Comparison of ENCODE assay signal across 13 cellular contexts in genomic region chr22:39251762-39252460, GRCh38. TPM values are rescaled to one million over a fixed set of nuclear protein-coding genes. Genes with fewer than 3 reads are reported as not detected.
DNase-seq lines count a peak whose midpoint lies in the region; ATAC-seq, FAIRE-seq and TF ChIP-seq lines count a peak whose summit lies in the region.
"Had no signal": no experiment of that assay in that cellular context is flagged by ENCODE, and none has a peak within 500 bp of the region (broad histone marks: within the 10 kb centered on the region; RNA-seq: fewer than 3 reads in every experiment).

No MANE protein-coding gene starts in this region.

- no TSS peak for BruUV-seq in K562 (replicated peaks; lab: Mats Ljungman, UMichigan)

- H3K9me3 ChIP-seq in K562 (replicated peaks; ENCODE audit: control insufficient read depth, insufficient read depth, low read depth, low read length) (no peaks in the 10 kb centered on the region), neural progenitor cell (ENCODE audit: low read depth) (no peaks in the 10 kb centered on the region), esophagus squamous epithelium (no peaks in the 10 kb centered on the region)
- H3K9me3 ChIP-seq: heart right ventricle, upper lobe of left lung had no signal

- DNase-seq in DMS53 (lab: John Stamatoyannopoulos, UW), result peak; percentile 81
- peak; percentile 42 for DNase-seq in HT1080 (ENCODE audit: low read depth)
- DNase-seq in K562 (ENCODE audit: extremely low read depth in 1 of 4, low spot score in 3 of 4), result no peak
- no peak for DNase-seq in neural progenitor cell (ENCODE audit: low spot score)
- DNase-seq in activated gamma-delta T cell treated with Interleukin-2 at 50 U/mL for 16 hours, result no peak
- DNase-seq in esophagus squamous epithelium (lab: John Stamatoyannopoulos, UW), result no peak
- DNase-seq: activated naive CD4-positive, alpha-beta T cell treated with anti-CD3 and anti-CD28 coated beads, Interleukin-2, amount 50 U/mL, for 16 hours; heart right ventricle; Karpas-422; NCI-H2029 treated with DMSO at 0.1 percent for 48 hours; upper lobe of left lung had no signal

- H3K4me2 ChIP-seq in K562 (ENCODE audit: insufficient read depth, low read length) (no peak overlapping the region), neural progenitor cell (no peak overlapping the region)

- WGBS in K562 (ENCODE audit: insufficient coverage, low coverage, missing lambda C conversion rate), result 62% methylated on average over 20 of the region's 22 CpGs
- 52 to 80% methylated on average over 17 of the region's 22 CpGs for WGBS in esophagus squamous epithelium, 2 donors

- H3K27ac Mint-ChIP-seq in neural progenitor cell, result no peak overlapping the region

- peaks cover 16% of the 10 kb centered on the region for H3F3A ChIP-seq in neural progenitor cell (ENCODE audit: low read depth)

- H2AFZ ChIP-seq in K562 (ENCODE audit: low read depth, low read length) (0 out of 2 replicates have a peak overlapping the region, but pooled peaks have one; percentile 50), neural progenitor cell (replicated peaks) (no peak overlapping the region)

- H3K9me3 Mint-ChIP-seq in neural progenitor cell, result no peaks in the 10 kb centered on the region

- no peak for FAIRE-seq in K562 (lab: Jason Lieb, UNC)

- H3K4me1 Mint-ChIP-seq in neural progenitor cell, result peaks cover 26% of the 10 kb centered on the region

- intact Hi-C loops in K562 (cut with micrococcal nuclease) (no loop called here), esophagus squamous epithelium (cut with DNase I) (no loop called here)

- H3K4me3 Mint-ChIP-seq in neural progenitor cell, result peak overlapping the region; percentile 52

- H4K20me1 ChIP-seq in K562 (replicated peaks; ENCODE audit: control insufficient read depth, insufficient read depth, low read length) (no peaks in the 10 kb centered on the region), neural progenitor cell (ENCODE audit: low read depth) (no peaks in the 10 kb centered on the region)

- ATAC-seq in K562, result no peak
- ATAC-seq in HG03378 (IDR thresholded peaks at IDR 0.05; ENCODE audit: unreplicated experiment), result no peak
- no peak for ATAC-seq in GM18868 (IDR thresholded peaks at IDR 0.05; ENCODE audit: unreplicated experiment)
- ATAC-seq: heart right ventricle had no signal

- no peak overlapping the region for H3K27ac ChIP-seq in K562 (ENCODE audit: extremely low read depth, low read depth, low read length)
- no peak overlapping the region for H3K27ac ChIP-seq in neural progenitor cell
- no peak overlapping the region for H3K27ac ChIP-seq in esophagus squamous epithelium

- H3K4me3 ChIP-seq in K562, result no peak overlapping the region
- no peak overlapping the region for H3K4me3 ChIP-seq in neural progenitor cell
- H3K4me3 ChIP-seq in esophagus squamous epithelium, result no peak overlapping the region
- H3K4me3 ChIP-seq: heart right ventricle, upper lobe of left lung had no signal

- no peaks in the 10 kb centered on the region for H3K27me3 ChIP-seq in K562 (ENCODE audit: control insufficient read depth in 2 of 2, insufficient read depth in 2 of 2, low read length in 2 of 2)
- peaks cover 24% of the 10 kb centered on the region for H3K27me3 ChIP-seq in neural progenitor cell
- H3K27me3 ChIP-seq in esophagus squamous epithelium, result peaks cover 0 to 86% (median 2%) of the 10 kb centered on the region in 4 donors
- H3K27me3 ChIP-seq: upper lobe of left lung had no signal

- TF ChIP-seq EP300 in K562 (IDR thresholded peaks at IDR 0.05; ENCODE audit: low read length), result no peak

- POLR2A ChIA-PET in K562 (lab: Yijun Ruan, JAX), result interaction anchor here (0.6 to 1.0 kb wide), 2 partner anchors 15 to 59 kb away, joined by 3 to 4 read pairs; no protein-coding TSS in a partner anchor

- TF ChIP-seq POLR2A in K562 (conservative IDR thresholded peaks at IDR 0.05), result no peak
- no peak for TF ChIP-seq POLR2A in esophagus squamous epithelium (IDR thresholded peaks at IDR 0.05)

- CTCF ChIA-PET in K562 (lab: Yijun Ruan, JAX; ENCODE audit: low intra/inter-chr PET ratio), result no interaction called here

- TF ChIP-seq RAD21 in K562 (CRISPR knock-in tag; conservative IDR thresholded peaks at IDR 0.05 in 1 of 2, IDR thresholded peaks at IDR 0.05 in 1 of 2), result no peak

- H3K27me3 Mint-ChIP-seq in neural progenitor cell (ENCODE audit: insufficient read depth, low read depth), result peaks cover 24% of the 10 kb centered on the region

- no peaks in the 10 kb centered on the region for H3K36me3 Mint-ChIP-seq in neural progenitor cell

- H3K36me3 ChIP-seq in K562 (ENCODE audit: control insufficient read depth, insufficient read depth, low read length) (no peaks in the 10 kb centered on the region), neural progenitor cell (no peaks in the 10 kb centered on the region), esophagus squamous epithelium (no peaks in the 10 kb centered on the region)
- H3K36me3 ChIP-seq: heart right ventricle, upper lobe of left lung had no signal

- no peak for TF ChIP-seq CTCF in K562 (IDR thresholded peaks at IDR 0.05 in 2 of 3, conservative IDR thresholded peaks at IDR 0.05 in 1 of 3; ENCODE audit: insufficient read depth in 2 of 3, low read depth in 1 of 3, low read length in 3 of 3)
- no peak for TF ChIP-seq CTCF in neural progenitor cell (IDR thresholded peaks at IDR 0.05)
- TF ChIP-seq CTCF in esophagus squamous epithelium (IDR thresholded peaks at IDR 0.05), result no peak

- H3K9ac ChIP-seq in K562 (ENCODE audit: insufficient read depth in 1 of 2, low read depth in 2 of 2, low read length in 2 of 2) (no peak overlapping the region), neural progenitor cell (no peak overlapping the region)

- no peaks in the 10 kb centered on the region for H3K9me1 ChIP-seq in K562 (ENCODE audit: control insufficient read depth, insufficient read depth, low read length)

- H3K4me1 ChIP-seq in K562 (replicated peaks in 1 of 2; ENCODE audit: control insufficient read depth in 2 of 2, insufficient read depth in 2 of 2, low read length in 2 of 2) (peaks cover 37 to 43% of the 10 kb centered on the region in 2 experiments; a peak in 4 of 5 replicates), neural progenitor cell (peaks cover 30% of the 10 kb centered on the region), esophagus squamous epithelium (peaks cover 18 to 44% (median 30%) of the 10 kb centered on the region in 3 donors)

- in situ Hi-C loops in K562 (cut with MboI), result no loop called here

- H3K79me2 ChIP-seq in K562 (ENCODE audit: control insufficient read depth, insufficient read depth, low read length) (no peaks in the 10 kb centered on the region), neural progenitor cell (ENCODE audit: low read depth) (no peaks in the 10 kb centered on the region)

TF ChIP-seq in K562, 482 proteins besides CTCF, POLR2A, EP300 and RAD21 (continues in another document):
- TF ChIP-seq KDM1A (IDR thresholded peaks at IDR 0.05) (peak; percentile 69 to 82), RCOR1 (IDR thresholded peaks at IDR 0.05; ENCODE audit: borderline replicate concordance in 1 of 2, low read depth in 2 of 2, low read length in 2 of 2) (0 out of 4 replicates have a peak, but pooled peaks of 1 of the 2 experiments have one; percentile 19), ADNP (tag; IDR thresholded peaks at IDR 0.05) (peak; percentile 55; the same call in 1 of the 2 replicates), PRPF4 (IDR thresholded peaks at IDR 0.05; ENCODE audit: insufficient read depth, low read depth, low read length, poor library complexity, severe bottlenecking) (no peak), HDAC2 (IDR thresholded peaks at IDR 0.05) (0 out of 2 replicates have a peak, but pooled peaks have one; percentile 26), RBM25 (IDR thresholded peaks at IDR 0.05; ENCODE audit: low read depth, low read length, severe bottlenecking) (peak; percentile 76)
- TF ChIP-seq, protein P1, sequence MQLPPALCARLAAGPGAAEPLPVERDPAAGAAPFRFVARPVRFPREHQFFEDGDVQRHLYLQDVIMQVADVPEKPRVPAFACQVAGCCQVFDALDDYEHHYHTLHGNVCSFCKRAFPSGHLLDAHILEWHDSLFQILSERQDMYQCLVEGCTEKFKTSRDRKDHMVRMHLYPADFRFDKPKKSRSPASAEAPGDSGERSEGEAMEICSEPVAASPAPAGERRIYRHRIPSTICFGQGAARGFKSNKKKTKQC (CRISPR knock-in tag; IDR thresholded peaks at IDR 0.05), result no peak

RNA-seq across cellular contexts. Expression of gene PDGFB, which starts 7.1 kb away (rescaled TPM):
- 0.06 TPM in 1 of 2 replicates, not detected in the other for total RNA-seq in HT1080 (2014; rRNA removed; shearing (Covaris generic))
- polyA plus RNA-seq in HT1080 (2015; cell fraction: cytosol; rRNA removed), result 0.34 and 0.44 TPM in 2 replicates
- 0.32 and 0.33 TPM in 2 replicates for polyA plus RNA-seq in HT1080 (2015; cell fraction: nucleus; rRNA removed)
- 4.7 and 16.7 TPM in 2 replicates for total RNA-seq in K562 (2011; cell fraction: chromatin; rRNA removed; ENCODE audit: low replicate concordance)
- total RNA-seq in K562 (2011; cell fraction: nucleolus; rRNA removed), result 12.4 and 26.7 TPM in 2 replicates
- 8.9 and 13.1 TPM in 2 replicates for total RNA-seq in K562 (2011; cell fraction: nucleoplasm; rRNA removed)
- 0.69 and 1.1 TPM in 2 replicates for total RNA-seq in K562 (2014; rRNA removed)
- 0.13 and 0.22 TPM in 2 replicates for total RNA-seq in K562 (2014; rRNA removed; fragmentation: Illumina TruSeq; extraction: Trizol)
- total RNA-seq in K562 (2015; rRNA removed; fragmentation: Illumina TruSeq; extraction: Trizol), result 0.11 TPM in 1 of 2 replicates, not detected in the other
- 1.2 and 1.4 TPM in 2 replicates for total RNA-seq in K562 (2021)
- polyA plus RNA-seq in K562 (2011; rRNA removed), result 3.6 and 4.0 TPM in 2 replicates
- polyA plus RNA-seq in K562 (2011; cell fraction: cytosol; rRNA removed), result 4.9 and 8.7 TPM in 2 replicates
- polyA plus RNA-seq in K562 (2011; cell fraction: nucleus; rRNA removed), result 8.4 and 18.7 TPM in 2 replicates
- polyA plus RNA-seq in K562 (2012), result 0.32 and 1.7 TPM in 2 replicates
- 0.40 and 0.89 TPM in 2 replicates for polyA plus RNA-seq in K562 (2014; fragmentation: Illumina TruSeq; extraction: Trizol)
- under 1 TPM; 0.07 to 0.15 TPM for polyA plus RNA-seq in K562 (2014; fragmentation: Nextera tagmentation; extraction: Ambion mirVana)
- polyA plus RNA-seq in K562 (2014; rRNA removed), result 0.50 and 0.56 TPM in 2 replicates
- 3.8 and 6.7 TPM in 2 replicates for polyA minus RNA-seq in K562 (2011; rRNA and poly(A)+ RNA removed)
- 7.7 and 8.4 TPM in 2 replicates for polyA minus RNA-seq in K562 (2011; cell fraction: cytosol; rRNA and poly(A)+ RNA removed)
- 3.2 and 4.0 TPM in 2 replicates for polyA minus RNA-seq in K562 (2011; cell fraction: nucleus; rRNA and poly(A)+ RNA removed)
- total RNA-seq in neural progenitor cell (ENCODE audit: low replicate concordance), result 0.15 and 0.65 TPM in 2 replicates
- 1 to 10 TPM; 1.2 to 6.3 (median 3.7) TPM for total RNA-seq in esophagus squamous epithelium

Comparison
In these comparisons a context has a peak if more than half of its experiments do, and no peak if none do; other contexts are left out.
1. DNase-seq: peak in DMS53 (single experiment) and HT1080 (single experiment); none in K562 (0 of 4), neural progenitor cell (single experiment), activated gamma-delta T cell treated with Interleukin-2 at 50 U/mL for 16 hours (single experiment) and esophagus squamous epithelium (single experiment).